Comparison of ENCODE assay signal across 1 cellular context in genomic region chr4:7451800-7452199, GRCh38.
TF ChIP-seq lines count a peak whose summit lies in the region.

No MANE protein-coding gene starts in this region.

TF ChIP-seq in A549, 52 proteins besides CTCF, POLR2A, EP300 and RAD21 (continued from another document):
- TF ChIP-seq REST (IDR thresholded peaks at IDR 0.05) = no peak
- no peak for TF ChIP-seq TFCP2L1 (CRISPR knock-in tag; IDR thresholded peaks at IDR 0.05)
